1 cellular context compared by ENCODE assay signal in genomic region chr12:115088995-115089841, GRCh38.
A peak's percentile ranks its signal among the peaks of the same experiment; 100 is the strongest.
TF ChIP-seq lines count a peak whose summit lies in the region.

No MANE protein-coding gene starts in this region.

TF ChIP-seq in HepG2, 621 proteins besides CTCF, POLR2A, EP300 and RAD21 (continued from another document and continues in another):
- TF ChIP-seq, protein P1, sequence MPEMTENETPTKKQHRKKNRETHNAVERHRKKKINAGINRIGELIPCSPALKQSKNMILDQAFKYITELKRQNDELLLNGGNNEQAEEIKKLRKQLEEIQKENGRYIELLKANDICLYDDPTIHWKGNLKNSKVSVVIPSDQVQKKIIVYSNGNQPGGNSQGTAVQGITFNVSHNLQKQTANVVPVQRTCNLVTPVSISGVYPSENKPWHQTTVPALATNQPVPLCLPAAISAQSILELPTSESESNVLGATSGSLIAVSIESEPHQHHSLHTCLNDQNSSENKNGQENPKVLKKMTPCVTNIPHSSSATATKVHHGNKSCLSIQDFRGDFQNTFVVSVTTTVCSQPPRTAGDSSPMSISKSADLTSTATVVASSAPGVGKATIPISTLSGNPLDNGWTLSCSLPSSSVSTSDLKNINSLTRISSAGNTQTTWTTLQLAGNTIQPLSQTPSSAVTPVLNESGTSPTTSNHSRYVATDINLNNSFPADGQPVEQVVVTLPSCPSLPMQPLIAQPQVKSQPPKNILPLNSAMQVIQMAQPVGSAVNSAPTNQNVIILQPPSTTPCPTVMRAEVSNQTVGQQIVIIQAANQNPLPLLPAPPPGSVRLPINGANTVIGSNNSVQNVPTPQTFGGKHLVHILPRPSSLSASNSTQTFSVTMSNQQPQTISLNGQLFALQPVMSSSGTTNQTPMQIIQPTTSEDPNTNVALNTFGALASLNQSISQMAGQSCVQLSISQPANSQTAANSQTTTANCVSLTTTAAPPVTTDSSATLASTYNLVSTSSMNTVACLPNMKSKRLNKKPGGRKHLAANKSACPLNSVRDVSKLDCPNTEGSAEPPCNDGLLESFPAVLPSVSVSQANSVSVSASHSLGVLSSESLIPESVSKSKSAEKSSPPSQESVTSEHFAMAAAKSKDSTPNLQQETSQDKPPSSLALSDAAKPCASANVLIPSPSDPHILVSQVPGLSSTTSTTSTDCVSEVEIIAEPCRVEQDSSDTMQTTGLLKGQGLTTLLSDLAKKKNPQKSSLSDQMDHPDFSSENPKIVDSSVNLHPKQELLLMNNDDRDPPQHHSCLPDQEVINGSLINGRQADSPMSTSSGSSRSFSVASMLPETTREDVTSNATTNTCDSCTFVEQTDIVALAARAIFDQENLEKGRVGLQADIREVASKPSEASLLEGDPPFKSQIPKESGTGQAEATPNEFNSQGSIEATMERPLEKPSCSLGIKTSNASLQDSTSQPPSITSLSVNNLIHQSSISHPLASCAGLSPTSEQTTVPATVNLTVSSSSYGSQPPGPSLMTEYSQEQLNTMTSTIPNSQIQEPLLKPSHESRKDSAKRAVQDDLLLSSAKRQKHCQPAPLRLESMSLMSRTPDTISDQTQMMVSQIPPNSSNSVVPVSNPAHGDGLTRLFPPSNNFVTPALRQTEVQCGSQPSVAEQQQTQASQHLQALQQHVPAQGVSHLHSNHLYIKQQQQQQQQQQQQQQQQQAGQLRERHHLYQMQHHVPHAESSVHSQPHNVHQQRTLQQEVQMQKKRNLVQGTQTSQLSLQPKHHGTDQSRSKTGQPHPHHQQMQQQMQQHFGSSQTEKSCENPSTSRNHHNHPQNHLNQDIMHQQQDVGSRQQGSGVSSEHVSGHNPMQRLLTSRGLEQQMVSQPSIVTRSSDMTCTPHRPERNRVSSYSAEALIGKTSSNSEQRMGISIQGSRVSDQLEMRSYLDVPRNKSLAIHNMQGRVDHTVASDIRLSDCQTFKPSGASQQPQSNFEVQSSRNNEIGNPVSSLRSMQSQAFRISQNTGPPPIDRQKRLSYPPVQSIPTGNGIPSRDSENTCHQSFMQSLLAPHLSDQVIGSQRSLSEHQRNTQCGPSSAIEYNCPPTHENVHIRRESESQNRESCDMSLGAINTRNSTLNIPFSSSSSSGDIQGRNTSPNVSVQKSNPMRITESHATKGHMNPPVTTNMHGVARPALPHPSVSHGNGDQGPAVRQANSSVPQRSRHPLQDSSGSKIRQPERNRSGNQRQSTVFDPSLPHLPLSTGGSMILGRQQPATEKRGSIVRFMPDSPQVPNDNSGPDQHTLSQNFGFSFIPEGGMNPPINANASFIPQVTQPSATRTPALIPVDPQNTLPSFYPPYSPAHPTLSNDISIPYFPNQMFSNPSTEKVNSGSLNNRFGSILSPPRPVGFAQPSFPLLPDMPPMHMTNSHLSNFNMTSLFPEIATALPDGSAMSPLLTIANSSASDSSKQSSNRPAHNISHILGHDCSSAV (CRISPR knock-in tag; IDR thresholded peaks at IDR 0.05; ENCODE audit: borderline replicate concordance), result no peak
- TF ChIP-seq FLYWCH1 (CRISPR knock-in tag; IDR thresholded peaks at IDR 0.05) (no peak), KDM1A (CRISPR knock-in tag; IDR thresholded peaks at IDR 0.05) (peak; percentile 72; the same call in 1 of the 2 replicates), ZSCAN22 (CRISPR knock-in tag; IDR thresholded peaks at IDR 0.05) (no peak), ZNF780A (CRISPR knock-in tag; IDR thresholded peaks at IDR 0.05) (no peak), FOXC1 (CRISPR knock-in tag; IDR thresholded peaks at IDR 0.05; ENCODE audit: borderline replicate concordance) (0 out of 2 replicates have a peak, but pooled peaks have one; percentile 51), HMGXB4 (CRISPR knock-in tag; IDR thresholded peaks at IDR 0.05; ENCODE audit: borderline replicate concordance in 1 of 2, low read depth in 1 of 2) (peak in 1 of 2 experiments; percentile 61; a peak in 1 of 4 replicates), HDAC1 (CRISPR knock-in tag; IDR thresholded peaks at IDR 0.05) (peak; percentile 96), NFE2 (CRISPR knock-in tag; IDR thresholded peaks at IDR 0.05) (no peak), ZNF510 (CRISPR knock-in tag; IDR thresholded peaks at IDR 0.05; ENCODE audit: low read depth) (0 out of 2 replicates have a peak, but pooled peaks have one; percentile 15), ZNF569 (CRISPR knock-in tag; IDR thresholded peaks at IDR 0.05; ENCODE audit: borderline replicate concordance) (no peak), STAT6 (CRISPR knock-in tag; IDR thresholded peaks at IDR 0.05; ENCODE audit: borderline replicate concordance) (no peak), ZNF644 (CRISPR knock-in tag; IDR thresholded peaks at IDR 0.05; ENCODE audit: low read depth) (peak; percentile 92), ZNF605 (CRISPR knock-in tag; IDR thresholded peaks at IDR 0.05) (peak; percentile 44; the same call in 1 of the 2 replicates), FOXJ3 (CRISPR knock-in tag; IDR thresholded peaks at IDR 0.05; ENCODE audit: borderline replicate concordance) (peak; percentile 94), ASH2L (IDR thresholded peaks at IDR 0.05; ENCODE audit: insufficient read length, low read depth, low read length) (peak; percentile 59), ZNF674 (CRISPR knock-in tag; IDR thresholded peaks at IDR 0.05; ENCODE audit: low read depth) (no peak), ZNF781 (CRISPR knock-in tag; IDR thresholded peaks at IDR 0.05; ENCODE audit: borderline replicate concordance, not compliant biosample characterization) (peak; percentile 32), ZNF292 (CRISPR knock-in tag; IDR thresholded peaks at IDR 0.05; ENCODE audit: borderline replicate concordance, low read depth) (peak; percentile 97), TRIM24 (CRISPR knock-in tag; IDR thresholded peaks at IDR 0.05) (no peak), CBX1 (IDR thresholded peaks at IDR 0.05; ENCODE audit: low read depth) (peak; percentile 45), ZNF773 (CRISPR knock-in tag; IDR thresholded peaks at IDR 0.05; ENCODE audit: borderline replicate concordance) (0 out of 2 replicates have a peak, but pooled peaks have one; percentile 67), RCOR2 (CRISPR knock-in tag; IDR thresholded peaks at IDR 0.05) (0 out of 2 replicates have a peak, but pooled peaks have one; percentile 48), RFXAP (CRISPR knock-in tag; IDR thresholded peaks at IDR 0.05; ENCODE audit: borderline replicate concordance) (peak; percentile 78; the same call in 1 of the 2 replicates), ZNF724P (CRISPR knock-in tag; IDR thresholded peaks at IDR 0.05; ENCODE audit: borderline replicate concordance) (peak; percentile 77), ZNF530 (CRISPR knock-in tag; IDR thresholded peaks at IDR 0.05; ENCODE audit: low read depth) (no peak), ARID2 (CRISPR knock-in tag; IDR thresholded peaks at IDR 0.05; ENCODE audit: borderline replicate concordance) (peak; percentile 84), CBX5 (CRISPR knock-in tag; IDR thresholded peaks at IDR 0.05; ENCODE audit: borderline replicate concordance) (peak; percentile 92; the same call in 1 of the 2 replicates), ZNF224 (CRISPR knock-in tag; IDR thresholded peaks at IDR 0.05) (peak; percentile 33; the same call in 1 of the 2 replicates), TRIM22 (IDR thresholded peaks at IDR 0.05) (no peak), PHB2 (IDR thresholded peaks at IDR 0.05; ENCODE audit: partially characterized antibody) (no peak), FOXK2 (IDR thresholded peaks at IDR 0.05) (no peak), ZNF430 (CRISPR knock-in tag; IDR thresholded peaks at IDR 0.05) (peak; percentile 64; the same call in 1 of the 2 replicates), PTBP1 (IDR thresholded peaks at IDR 0.05; ENCODE audit: low read depth, low read length, poor library complexity, severe bottlenecking) (no peak)
- TF ChIP-seq, protein P2, sequence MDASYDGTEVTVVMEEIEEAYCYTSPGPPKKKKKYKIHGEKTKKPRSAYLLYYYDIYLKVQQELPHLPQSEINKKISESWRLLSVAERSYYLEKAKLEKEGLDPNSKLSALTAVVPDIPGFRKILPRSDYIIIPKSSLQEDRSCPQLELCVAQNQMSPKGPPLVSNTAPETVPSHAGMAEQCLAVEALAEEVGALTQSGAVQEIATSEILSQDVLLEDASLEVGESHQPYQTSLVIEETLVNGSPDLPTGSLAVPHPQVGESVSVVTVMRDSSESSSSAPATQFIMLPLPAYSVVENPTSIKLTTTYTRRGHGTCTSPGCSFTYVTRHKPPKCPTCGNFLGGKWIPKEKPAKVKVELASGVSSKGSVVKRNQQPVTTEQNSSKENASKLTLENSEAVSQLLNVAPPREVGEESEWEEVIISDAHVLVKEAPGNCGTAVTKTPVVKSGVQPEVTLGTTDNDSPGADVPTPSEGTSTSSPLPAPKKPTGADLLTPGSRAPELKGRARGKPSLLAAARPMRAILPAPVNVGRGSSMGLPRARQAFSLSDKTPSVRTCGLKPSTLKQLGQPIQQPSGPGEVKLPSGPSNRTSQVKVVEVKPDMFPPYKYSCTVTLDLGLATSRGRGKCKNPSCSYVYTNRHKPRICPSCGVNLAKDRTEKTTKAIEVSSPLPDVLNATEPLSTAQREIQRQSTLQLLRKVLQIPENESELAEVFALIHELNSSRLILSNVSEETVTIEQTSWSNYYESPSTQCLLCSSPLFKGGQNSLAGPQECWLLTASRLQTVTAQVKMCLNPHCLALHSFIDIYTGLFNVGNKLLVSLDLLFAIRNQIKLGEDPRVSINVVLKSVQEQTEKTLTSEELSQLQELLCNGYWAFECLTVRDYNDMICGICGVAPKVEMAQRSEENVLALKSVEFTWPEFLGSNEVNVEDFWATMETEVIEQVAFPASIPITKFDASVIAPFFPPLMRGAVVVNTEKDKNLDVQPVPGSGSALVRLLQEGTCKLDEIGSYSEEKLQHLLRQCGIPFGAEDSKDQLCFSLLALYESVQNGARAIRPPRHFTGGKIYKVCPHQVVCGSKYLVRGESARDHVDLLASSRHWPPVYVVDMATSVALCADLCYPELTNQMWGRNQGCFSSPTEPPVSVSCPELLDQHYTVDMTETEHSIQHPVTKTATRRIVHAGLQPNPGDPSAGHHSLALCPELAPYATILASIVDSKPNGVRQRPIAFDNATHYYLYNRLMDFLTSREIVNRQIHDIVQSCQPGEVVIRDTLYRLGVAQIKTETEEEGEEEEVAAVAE (CRISPR knock-in tag; IDR thresholded peaks at IDR 0.05; ENCODE audit: borderline replicate concordance), result no peak
- TF ChIP-seq, protein P3, sequence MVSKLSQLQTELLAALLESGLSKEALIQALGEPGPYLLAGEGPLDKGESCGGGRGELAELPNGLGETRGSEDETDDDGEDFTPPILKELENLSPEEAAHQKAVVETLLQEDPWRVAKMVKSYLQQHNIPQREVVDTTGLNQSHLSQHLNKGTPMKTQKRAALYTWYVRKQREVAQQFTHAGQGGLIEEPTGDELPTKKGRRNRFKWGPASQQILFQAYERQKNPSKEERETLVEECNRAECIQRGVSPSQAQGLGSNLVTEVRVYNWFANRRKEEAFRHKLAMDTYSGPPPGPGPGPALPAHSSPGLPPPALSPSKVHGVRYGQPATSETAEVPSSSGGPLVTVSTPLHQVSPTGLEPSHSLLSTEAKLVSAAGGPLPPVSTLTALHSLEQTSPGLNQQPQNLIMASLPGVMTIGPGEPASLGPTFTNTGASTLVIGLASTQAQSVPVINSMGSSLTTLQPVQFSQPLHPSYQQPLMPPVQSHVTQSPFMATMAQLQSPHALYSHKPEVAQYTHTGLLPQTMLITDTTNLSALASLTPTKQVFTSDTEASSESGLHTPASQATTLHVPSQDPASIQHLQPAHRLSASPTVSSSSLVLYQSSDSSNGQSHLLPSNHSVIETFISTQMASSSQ (IDR thresholded peaks at IDR 0.05; ENCODE audit: low read depth), result peak; percentile 63; the same call in 1 of the 2 replicates
- TF ChIP-seq, protein P3 (CRISPR knock-in tag; IDR thresholded peaks at IDR 0.05; ENCODE audit: borderline replicate concordance), result peak; percentile 93
